1 cellular context compared by ENCODE assay signal in the genomic region with DNA sequence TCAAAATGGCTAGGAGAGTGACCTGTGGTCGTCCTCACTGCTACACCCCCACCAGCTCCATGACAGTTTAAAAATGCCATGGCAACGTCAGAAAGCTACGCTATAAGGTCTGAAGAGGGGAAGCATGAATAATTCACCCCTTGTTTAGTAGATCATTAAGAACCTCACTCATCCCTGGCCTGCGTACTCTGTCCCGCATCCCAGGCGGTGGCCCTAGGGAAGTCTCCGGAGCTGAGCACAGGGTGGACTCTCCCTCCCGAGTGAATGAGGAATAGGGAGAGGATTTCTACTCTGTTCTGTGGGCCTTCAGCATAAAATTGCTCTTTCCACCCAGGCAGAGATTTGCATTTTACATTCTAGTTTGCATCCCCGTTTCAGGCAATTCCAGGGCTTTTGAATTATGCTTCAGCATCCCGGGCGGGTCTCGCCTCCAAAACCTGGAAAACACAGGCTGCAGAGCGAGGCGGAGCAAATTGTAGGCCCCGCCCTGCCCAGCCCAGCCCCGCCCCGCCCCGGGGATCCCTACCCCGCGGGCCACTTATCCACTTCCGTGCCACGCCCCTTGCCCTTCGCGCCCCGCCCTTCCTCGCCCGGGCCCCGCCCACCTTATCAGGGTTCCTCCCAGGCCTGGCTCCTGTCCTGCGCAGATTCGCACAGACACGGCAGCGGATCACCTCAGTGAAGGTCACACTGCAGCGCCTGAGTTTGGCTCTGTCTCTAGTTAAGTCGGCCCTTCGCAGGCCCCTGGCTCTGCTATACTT.
TF ChIP-seq lines count a peak whose summit lies in the region.

No MANE protein-coding gene starts in this region.

TF ChIP-seq in SK-N-SH, 30 proteins besides CTCF, POLR2A, EP300 and RAD21 (continued from another document):
- TF ChIP-seq PBX3 (IDR thresholded peaks at IDR 0.05) (no peak), GATA2 (CRISPR knock-in tag; IDR thresholded peaks at IDR 0.05) (no peak), YY1 (IDR thresholded peaks at IDR 0.05; ENCODE audit: low read depth) (no peak), GABPA (IDR thresholded peaks at IDR 0.05; ENCODE audit: low read depth) (no peak), FOSL2 (IDR thresholded peaks at IDR 0.05; ENCODE audit: borderline replicate concordance, low read depth) (no peak), FOXM1 (IDR thresholded peaks at IDR 0.05; ENCODE audit: low read depth) (no peak)
